ENCODE assay signal across 10 cellular contexts in genomic region chr2:73260338-73260984, GRCh38. TPM values are rescaled to one million over a fixed set of nuclear protein-coding genes. Genes with fewer than 3 reads are reported as not detected.
DNase-seq lines count a peak whose midpoint lies in the region; ATAC-seq and TF ChIP-seq lines count a peak whose summit lies in the region.
"Had no signal": no experiment of that assay in that cellular context is flagged by ENCODE, and none has a peak within 500 bp of the region (broad histone marks: within the 10 kb centered on the region; RNA-seq: fewer than 3 reads in every experiment).

No MANE protein-coding gene starts in this region.

- H2BK120ac ChIP-seq in trophoblast cell (ENCODE audit: insufficient read depth, low read length, poor library complexity): no peak overlapping the region

- H3K4me1 ChIP-seq in Panc1 (ENCODE audit: control insufficient read depth, insufficient read depth, low read length): no peaks in the 10 kb centered on the region
- H3K4me1 ChIP-seq in fibroblast of lung (ENCODE audit: control insufficient read depth, extremely low read depth, insufficient read depth, low read length): no peaks in the 10 kb centered on the region
- H3K4me1 ChIP-seq in trophoblast cell (ENCODE audit: control insufficient read depth in 1 of 2, insufficient read depth in 2 of 2, low read length in 2 of 2): no peaks in the 10 kb centered on the region
- peaks cover 5% of the 10 kb centered on the region for H3K4me1 ChIP-seq in effector memory CD4-positive, alpha-beta T cell (ENCODE audit: control insufficient read depth, insufficient read depth, low read length, poor library complexity, severe bottlenecking)

- no peaks in the 10 kb centered on the region for H3K79me2 ChIP-seq in fibroblast of lung (ENCODE audit: control insufficient read depth, insufficient read depth, low read length)
- H3K79me2 ChIP-seq in trophoblast cell (ENCODE audit: control insufficient read depth, insufficient read depth, low read length, poor library complexity): no peaks in the 10 kb centered on the region

- H4K20me1 ChIP-seq in fibroblast of lung (ENCODE audit: control insufficient read depth, extremely low read depth, insufficient read depth, low read length): no peaks in the 10 kb centered on the region

- no peaks in the 10 kb centered on the region for H3K36me3 ChIP-seq in Panc1 (ENCODE audit: control insufficient read depth, insufficient read depth, low read length)
- no peaks in the 10 kb centered on the region for H3K36me3 ChIP-seq in fibroblast of lung (ENCODE audit: control insufficient read depth, insufficient read depth, low read length)
- H3K36me3 ChIP-seq in trophoblast cell (ENCODE audit: control insufficient read depth in 1 of 2, insufficient read depth in 2 of 2, low read length in 2 of 2): no peaks in the 10 kb centered on the region
- H3K36me3 ChIP-seq in effector memory CD4-positive, alpha-beta T cell (ENCODE audit: control insufficient read depth, insufficient read depth, low read length): no peaks in the 10 kb centered on the region

- ATAC-seq in Panc1 (peak; percentile 87), HG02571 (IDR thresholded peaks at IDR 0.05; ENCODE audit: unreplicated experiment) (no peak)

- H2AFZ ChIP-seq in fibroblast of lung (ENCODE audit: low read length): no peak overlapping the region
- H2AFZ ChIP-seq in trophoblast cell (ENCODE audit: insufficient read depth, low read length, poor library complexity): no peak overlapping the region

- H4K12ac ChIP-seq in trophoblast cell (ENCODE audit: low read depth, low read length): no peak overlapping the region

- H3K27ac ChIP-seq in Panc1 (ENCODE audit: low read length) (no peak overlapping the region), fibroblast of lung (ENCODE audit: insufficient read depth, low read length) (no peak overlapping the region), trophoblast cell (ENCODE audit: low read depth, low read length) (no peak overlapping the region)
- H3K27ac ChIP-seq in effector memory CD4-positive, alpha-beta T cell (ENCODE audit: insufficient read depth, low read length, poor library complexity, severe bottlenecking): no peak overlapping the region
- H3K27ac ChIP-seq: BLaER1 treated with 17β-estradiol and CSF1 and Interleukin-3, amounts not matched to agents 10 nM and 100 nM had no signal

- H3K4me2 ChIP-seq in fibroblast of lung (ENCODE audit: extremely low read depth, insufficient read depth, low read length): no peak overlapping the region
- H3K4me2 ChIP-seq in trophoblast cell (ENCODE audit: low read length): no peak overlapping the region

- TF ChIP-seq CTCF in Panc1 (IDR thresholded peaks at IDR 0.05): peak; percentile 85
- peak; percentile 35 to 45 for TF ChIP-seq CTCF in fibroblast of lung (conservative IDR thresholded peaks at IDR 0.05 in 1 of 2, IDR thresholded peaks at IDR 0.05 in 1 of 2; ENCODE audit: low read depth in 1 of 2, low read length in 2 of 2)

- no peaks in the 10 kb centered on the region for H3K79me1 ChIP-seq in trophoblast cell (ENCODE audit: low read length)

- DNase-seq in NCI-H524 (lab: John Stamatoyannopoulos, UW) (peak; percentile 18 to 58), NCI-H524 treated with DMSO at 0.1 percent for 48 hours (lab: John Stamatoyannopoulos, UW) (no peak), Panc1 (ENCODE audit: low read depth, low spot score) (no peak), fibroblast of lung (ENCODE audit: low read depth in 2 of 2) (peak; percentile 34 to 36), trophoblast cell (peak; percentile 46 to 67), NCI-H1436 (lab: John Stamatoyannopoulos, UW) (no peak)
- DNase-seq in effector memory CD4-positive, alpha-beta T cell: no peak
- DNase-seq: activated B cell treated with CpG ODN at 0.5 μM for 24 hours had no signal

- H4K8ac ChIP-seq in trophoblast cell (ENCODE audit: low read depth, low read length): no peak overlapping the region

- no peak overlapping the region for H2AK5ac ChIP-seq in trophoblast cell (ENCODE audit: low read length)

- no peak overlapping the region for H2BK5ac ChIP-seq in trophoblast cell (ENCODE audit: low read depth, low read length, poor library complexity)

- H3K4ac ChIP-seq in trophoblast cell (ENCODE audit: low read depth, low read length): no peak overlapping the region

- no peak overlapping the region for H3K14ac ChIP-seq in trophoblast cell (ENCODE audit: low read length)

- H3K23ac ChIP-seq in trophoblast cell (ENCODE audit: low read length): no peak overlapping the region

- BruUV-seq in Panc1 (replicated peaks; lab: Mats Ljungman, UMichigan): no TSS peak

- intact Hi-C loops in Panc1 (cut with micrococcal nuclease; ENCODE audit: unreplicated experiment): no loop called here

- CTCF ChIA-PET in Panc1 (lab: Charles Lee): no interaction called here

- H3K9me3 ChIP-seq in Panc1 (ENCODE audit: control insufficient read depth, insufficient read depth, low read depth, low read length) (no peaks in the 10 kb centered on the region), fibroblast of lung (ENCODE audit: control insufficient read depth, insufficient read depth, low read depth, low read length) (no peaks in the 10 kb centered on the region), trophoblast cell (ENCODE audit: insufficient read depth, low read depth, low read length) (peaks cover 2% of the 10 kb centered on the region)
- H3K9me3 ChIP-seq in effector memory CD4-positive, alpha-beta T cell (ENCODE audit: control insufficient read depth, low read length): no peaks in the 10 kb centered on the region
- H3K9me3 ChIP-seq: BLaER1 treated with 17β-estradiol and CSF1 and Interleukin-3, amounts not matched to agents 10 nM and 100 nM had no signal

- H3K9ac ChIP-seq in fibroblast of lung (ENCODE audit: insufficient read depth, low read length) (no peak overlapping the region), trophoblast cell (ENCODE audit: low read length) (no peak overlapping the region)

- H3K18ac ChIP-seq in trophoblast cell (ENCODE audit: low read length): no peak overlapping the region

- H4K91ac ChIP-seq in trophoblast cell (ENCODE audit: low read depth, low read length): no peak overlapping the region

- no CpG with 5 or more reads among the region's 17 CpGs for WGBS in trophoblast cell (ENCODE audit: extremely low coverage, insufficient coverage, insufficient read length)

- H3K4me3 ChIP-seq in Panc1 (ENCODE audit: low read depth in 2 of 2, low read length in 2 of 2) (no peak overlapping the region), fibroblast of lung (replicated peaks in 1 of 4; ENCODE audit: control extremely low read depth in 1 of 4, insufficient read depth in 1 of 4, low read depth in 3 of 4, low read length in 4 of 4) (no peak overlapping the region), trophoblast cell (ENCODE audit: low read depth, low read length) (no peak overlapping the region)
- H3K4me3 ChIP-seq in effector memory CD4-positive, alpha-beta T cell (ENCODE audit: insufficient read depth, low read depth, low read length, poor library complexity, severe bottlenecking): no peak overlapping the region
- H3K4me3 ChIP-seq: BLaER1 treated with 17β-estradiol and CSF1 and Interleukin-3, amounts not matched to agents 10 nM and 100 nM had no signal

- H2BK12ac ChIP-seq in trophoblast cell (ENCODE audit: low read length): no peak overlapping the region

- H3K27me3 ChIP-seq in Panc1 (ENCODE audit: control insufficient read depth, insufficient read depth, low read length): no peaks in the 10 kb centered on the region
- H3K27me3 ChIP-seq in fibroblast of lung (ENCODE audit: control insufficient read depth, insufficient read depth, low read length): no peaks in the 10 kb centered on the region
- no peaks in the 10 kb centered on the region for H3K27me3 ChIP-seq in trophoblast cell (ENCODE audit: insufficient read depth, low read length)
- H3K27me3 ChIP-seq in effector memory CD4-positive, alpha-beta T cell (replicated peaks; ENCODE audit: control insufficient read depth, insufficient read depth, low read length, poor library complexity, severe bottlenecking): no peaks in the 10 kb centered on the region
- H3K27me3 ChIP-seq: BLaER1 treated with 17β-estradiol and CSF1 and Interleukin-3, amounts not matched to agents 10 nM and 100 nM had no signal

- in situ Hi-C loops in Panc1 (cut with HindIII; ENCODE audit: low pct_unique_long_range_greater_than_20kb, low sequenced_read_pairs): no loop called here

- POLR2A ChIA-PET in Panc1 (lab: Charles Lee): interaction anchor here (1.1 kb wide), 1 partner anchor 38 kb away, joined by 4 read pairs; no protein-coding TSS in a partner anchor

RNA-seq across cellular contexts. Expression of gene FBXO41, which starts 23.8 kb away (rescaled TPM):
- 6.5 TPM for total RNA-seq in Panc1 (2021; ENCODE audit: unreplicated experiment)
- polyA plus RNA-seq in Panc1 (2012; ENCODE audit: insufficient read length): 7.4 TPM
- total RNA-seq in fibroblast of lung: 0.77 and 1.2 TPM in 2 replicates
- 0.38 and 0.51 TPM in 2 replicates for polyA plus RNA-seq in fibroblast of lung
- 0.30 and 0.58 TPM in 2 replicates for polyA plus RNA-seq in fibroblast of lung (2012)
- 0.89 and 1.1 TPM in 2 replicates for polyA minus RNA-seq in fibroblast of lung (ENCODE audit: low replicate concordance)
- 0.60 and 0.71 TPM in 2 replicates for polyA plus RNA-seq in trophoblast cell (2013)

RNA-seq across cellular contexts. Expression of gene CCT7, which starts 26.4 kb away (rescaled TPM):
- total RNA-seq in Panc1 (2021; ENCODE audit: unreplicated experiment) (426 TPM), fibroblast of lung (262 and 299 TPM in 2 replicates)
- polyA plus RNA-seq in Panc1 (2012; ENCODE audit: insufficient read length): 330 TPM
- 233 and 319 TPM in 2 replicates for polyA plus RNA-seq in fibroblast of lung
- 212 and 310 TPM in 2 replicates for polyA plus RNA-seq in fibroblast of lung (2012)
- 233 and 525 TPM in 2 replicates for polyA minus RNA-seq in fibroblast of lung (ENCODE audit: low replicate concordance)
- polyA plus RNA-seq in trophoblast cell (2013): 331 and 367 TPM in 2 replicates

RNA-seq across cellular contexts. Expression of gene PRADC1, which starts 27.4 kb away (rescaled TPM):
- total RNA-seq in Panc1 (2021; ENCODE audit: unreplicated experiment) (18.6 TPM), fibroblast of lung (6.7 and 11.7 TPM in 2 replicates)
- 12.1 TPM for polyA plus RNA-seq in Panc1 (2012; ENCODE audit: insufficient read length)
- polyA plus RNA-seq in fibroblast of lung: 12.3 and 17.6 TPM in 2 replicates
- 17.7 and 27.6 TPM in 2 replicates for polyA plus RNA-seq in fibroblast of lung (2012)
- polyA minus RNA-seq in fibroblast of lung (ENCODE audit: low replicate concordance): 25.4 and 40.9 TPM in 2 replicates
- polyA plus RNA-seq in trophoblast cell (2013): 14.9 and 15.3 TPM in 2 replicates

RNA-seq across cellular contexts. Expression of gene EGR4, which starts 32.9 kb away (rescaled TPM):
- total RNA-seq in Panc1 (2021; ENCODE audit: unreplicated experiment) (0.08 TPM), fibroblast of lung (under 0.01 TPM in 1 of 2 replicates, not detected in the other)
- 0.42 TPM for polyA plus RNA-seq in Panc1 (2012; ENCODE audit: insufficient read length)
- polyA plus RNA-seq in fibroblast of lung: not detected in 2 replicates
- polyA plus RNA-seq in fibroblast of lung (2012): not detected in 2 replicates
- not detected in 2 replicates for polyA minus RNA-seq in fibroblast of lung (ENCODE audit: low replicate concordance)
- 0.03 and 0.04 TPM in 2 replicates for polyA plus RNA-seq in trophoblast cell (2013)
- total RNA-seq: activated B cell treated with CpG ODN at 0.5 μM for 24 hours had no signal

RNA-seq across cellular contexts. Expression of gene SMYD5, which starts 46.4 kb away (rescaled TPM):
- total RNA-seq in Panc1 (2021; ENCODE audit: unreplicated experiment) (37.6 TPM), fibroblast of lung (18.0 and 19.0 TPM in 2 replicates)
- polyA plus RNA-seq in Panc1 (2012; ENCODE audit: insufficient read length): 31.5 TPM
- polyA plus RNA-seq in fibroblast of lung: 16.9 and 18.5 TPM in 2 replicates
- 20.5 and 23.5 TPM in 2 replicates for polyA plus RNA-seq in fibroblast of lung (2012)
- polyA minus RNA-seq in fibroblast of lung (ENCODE audit: low replicate concordance): 75.8 and 84.9 TPM in 2 replicates
- polyA plus RNA-seq in trophoblast cell (2013): 11.7 and 11.8 TPM in 2 replicates

Comparison
In these comparisons a context has a peak if more than half of its experiments do, and no peak if none do; other contexts are left out.
1. DNase-seq: peak in NCI-H524 (2 of 2), fibroblast of lung (2 of 2) and trophoblast cell (2 of 2); none in NCI-H524 treated with DMSO at 0.1 percent for 48 hours (single experiment), Panc1 (single experiment), NCI-H1436 (single experiment) and effector memory CD4-positive, alpha-beta T cell (0 of 3).